In genomic region chr2:38073211-38074005, GRCh38 we compare ENCODE assay signal across 11 cellular contexts. TPM values are rescaled to one million over a fixed set of nuclear protein-coding genes. Genes with fewer than 3 reads are reported as not detected.
DNase-seq lines count a peak whose midpoint lies in the region; ATAC-seq and TF ChIP-seq lines count a peak whose summit lies in the region.
"Had no signal": no experiment of that assay in that cellular context is flagged by ENCODE, and none has a peak within 500 bp of the region (broad histone marks: within the 10 kb centered on the region; RNA-seq: fewer than 3 reads in every experiment).

No MANE protein-coding gene starts in this region.

- no peak overlapping the region for H3K27ac Mint-ChIP-seq in CD4-positive, alpha-beta T cell

- H3K4me1 Mint-ChIP-seq in CD4-positive, alpha-beta T cell (ENCODE audit: low read depth) = peaks cover 7% of the 10 kb centered on the region

- peaks cover 43% of the 10 kb centered on the region for H3K27me3 Mint-ChIP-seq in CD4-positive, alpha-beta T cell

- H3K79me2 ChIP-seq in osteoblast (ENCODE audit: insufficient read depth, low read length) = peaks cover 33% of the 10 kb centered on the region

- no peaks in the 10 kb centered on the region for H3K9me3 ChIP-seq in CD4-positive, alpha-beta T cell (ENCODE audit: control insufficient read depth, low read length)
- H3K9me3 ChIP-seq in RWPE2 (ENCODE audit: severe bottlenecking) (no peaks in the 10 kb centered on the region), esophagus muscularis mucosa (no peaks in the 10 kb centered on the region), osteoblast (ENCODE audit: low read depth, low read length) (no peaks in the 10 kb centered on the region)

- H3K4me1 ChIP-seq in RWPE2 (ENCODE audit: insufficient read depth, poor library complexity, severe bottlenecking) = no peaks in the 10 kb centered on the region
- H3K4me1 ChIP-seq in esophagus muscularis mucosa = peaks cover 36 to 48% (median 46%) of the 10 kb centered on the region in 4 donors
- peaks cover 21% of the 10 kb centered on the region for H3K4me1 ChIP-seq in osteoblast (ENCODE audit: insufficient read depth, low read length)

- intact Hi-C loops in CD4-positive, alpha-beta T cell (cut with DNase I, micrococcal nuclease) = no loop called here
- intact Hi-C loops in esophagus muscularis mucosa (cut with DNase I) = no loop called here

- no peak overlapping the region for H3K27ac ChIP-seq in CD4-positive, alpha-beta T cell (ENCODE audit: low read depth, low read length)
- H3K27ac ChIP-seq in RWPE2 (ENCODE audit: poor library complexity, severe bottlenecking) (no peak overlapping the region), esophagus muscularis mucosa (replicated peaks in 1 of 4) (peak overlapping the region; percentile 42 to 88 (median 80)), osteoblast (ENCODE audit: low read depth, low read length) (peak overlapping the region; percentile 97)
- H3K27ac ChIP-seq: WERI-Rb-1 had no signal

- peaks cover 7% of the 10 kb centered on the region for H4K20me1 ChIP-seq in osteoblast (ENCODE audit: insufficient read depth, low read length)

- 43% methylated on average over 32 of the region's 32 CpGs for WGBS in esophagus muscularis mucosa

- H3K36me3 ChIP-seq in RWPE2 (ENCODE audit: low read depth) = no peaks in the 10 kb centered on the region
- H3K36me3 ChIP-seq in esophagus muscularis mucosa = no peaks in the 10 kb centered on the region
- H3K36me3 ChIP-seq in osteoblast (ENCODE audit: insufficient read depth, low read length) = peaks cover 39% of the 10 kb centered on the region
- H3K36me3 ChIP-seq: WERI-Rb-1 had no signal

- POLR2A ChIA-PET in CD4-positive, alpha-beta T cell (lab: Charles Lee) = no interaction called here

- no peak for TF ChIP-seq POLR2A in esophagus muscularis mucosa (IDR thresholded peaks at IDR 0.05; ENCODE audit: low read depth)

- TF ChIP-seq EP300 in esophagus muscularis mucosa (IDR thresholded peaks at IDR 0.05) = no peak

- no peak for DNase-seq in CD4-positive, alpha-beta T cell
- DNase-seq in RWPE2 (ENCODE audit: low spot score) (no peak), esophagus muscularis mucosa (ENCODE audit: extremely low spot score) (no peak), osteoblast (ENCODE audit: insufficient read length, low spot score, missing footprints) (peak; percentile 49), NCI-H1105 treated with DMSO at 0.1 percent for 48 hours (lab: John Stamatoyannopoulos, UW) (no peak)
- no peak for DNase-seq in activated CD4-positive, CD25-positive, alpha-beta regulatory T cell (lab: John Stamatoyannopoulos, UW)
- DNase-seq: foreskin melanocyte, GOT3, WERI-Rb-1 had no signal

- H3K9me3 Mint-ChIP-seq in CD4-positive, alpha-beta T cell = no peaks in the 10 kb centered on the region

- peak overlapping the region; percentile 61 for H3K4me3 Mint-ChIP-seq in CD4-positive, alpha-beta T cell

- no peak for ATAC-seq in CD4-positive, alpha-beta T cell (ENCODE audit: poor library complexity)
- ATAC-seq in RWPE2 (ENCODE audit: low read depth) (no peak), HG02852 (IDR thresholded peaks at IDR 0.05; ENCODE audit: unreplicated experiment) (no peak), GM18873 (IDR thresholded peaks at IDR 0.05; ENCODE audit: low FRiP score, unreplicated experiment) (no peak)

- H3K27me3 ChIP-seq in CD4-positive, alpha-beta T cell (ENCODE audit: control insufficient read depth, insufficient read depth, low read length) = peaks cover 58% of the 10 kb centered on the region
- H3K27me3 ChIP-seq in RWPE2 (ENCODE audit: insufficient read depth, poor library complexity, severe bottlenecking) (peaks cover 43% of the 10 kb centered on the region), esophagus muscularis mucosa (peaks cover 0 to 48% (median 15%) of the 10 kb centered on the region in 4 donors), osteoblast (ENCODE audit: insufficient read depth, low read length) (peaks cover 23% of the 10 kb centered on the region)

- H3K4me3 ChIP-seq in RWPE2 (ENCODE audit: severe bottlenecking) (peak overlapping the region; percentile 4), esophagus muscularis mucosa (peak overlapping the region; percentile 59 to 70 (median 63)), osteoblast (ENCODE audit: insufficient read depth, low read length) (peak overlapping the region; percentile 80)

- CTCF ChIA-PET in CD4-positive, alpha-beta T cell (lab: Charles Lee) = no interaction called here

- H3K4me2 ChIP-seq in osteoblast (ENCODE audit: insufficient read depth, low read length) = peak overlapping the region; percentile 88

- no peak for TF ChIP-seq CTCF in CD4-positive, alpha-beta T cell (IDR thresholded peaks at IDR 0.05)
- no peak for TF ChIP-seq CTCF in RWPE2 (IDR thresholded peaks at IDR 0.05; ENCODE audit: poor library complexity, severe bottlenecking)
- no peak for TF ChIP-seq CTCF in esophagus muscularis mucosa (IDR thresholded peaks at IDR 0.05)
- TF ChIP-seq CTCF in osteoblast (IDR thresholded peaks at IDR 0.05; ENCODE audit: extremely low read depth, low read depth, low read length) = no peak

- no peak overlapping the region for H2AFZ ChIP-seq in osteoblast (ENCODE audit: low read length)

- no peaks in the 10 kb centered on the region for H3K36me3 Mint-ChIP-seq in CD4-positive, alpha-beta T cell (ENCODE audit: low read depth)

RNA-seq across cellular contexts. Expression of gene CYP1B1, which starts 2.5 kb away (rescaled TPM):
- total RNA-seq in CD4-positive, alpha-beta T cell = under 1 TPM; 0.14 to 0.17 TPM
- total RNA-seq in esophagus muscularis mucosa (10 to 100 TPM; 20.8 to 60.3 (median 37.6) TPM), osteoblast (827 and 849 TPM in 2 replicates)

Comparison
In these comparisons a context has a peak if more than half of its experiments do, and no peak if none do; other contexts are left out.
1. H3K27ac ChIP-seq: peak in esophagus muscularis mucosa (4 of 4) and osteoblast (single experiment); none in CD4-positive, alpha-beta T cell (single experiment) and RWPE2 (single experiment).
2. H3K4me3 ChIP-seq: peak in every context shown above with its lines; median percentile 80 in osteoblast; 63 in esophagus muscularis mucosa; 4 in RWPE2.
3. RNA of gene CYP1B1, which starts 2.5 kb away (total RNA-seq): 827 to 849 TPM in osteoblast and 20.8 to 60.3 TPM in esophagus muscularis mucosa; 0.14 to 0.17 TPM in CD4-positive, alpha-beta T cell; every median in the first group is over 10 times any median in the second.